ENCODE assay signal across 16 cellular contexts in genomic region chr7:139658919-139659675, GRCh38.
DNase-seq lines count a peak whose midpoint lies in the region; ATAC-seq and TF ChIP-seq lines count a peak whose summit lies in the region.
"Had no signal": no experiment of that assay in that cellular context is flagged by ENCODE, and none has a peak within 500 bp of the region (broad histone marks: within the 10 kb centered on the region; RNA-seq: fewer than 3 reads in every experiment).

No MANE protein-coding gene starts in this region.

- H3K27ac Mint-ChIP-seq in chondrocyte (ENCODE audit: unreplicated experiment) = peak overlapping the region; percentile 85
- H3K27ac Mint-ChIP-seq in progenitor cell of endocrine pancreas = peak overlapping the region; percentile 92
- H3K27ac Mint-ChIP-seq: stimulated activated naive CD8-positive, alpha-beta T cell treated with anti-CD3 and anti-CD28 coated beads, Interleukin-15, amount 100 ng/mL, for 72 hours had no signal

- H3K36me3 ChIP-seq in liver (ENCODE audit: control insufficient read depth in 4 of 4, insufficient read depth in 3 of 4, low read depth in 1 of 4, low read length in 3 of 4) = no peaks in the 10 kb centered on the region
- no peaks in the 10 kb centered on the region for H3K36me3 ChIP-seq in effector memory CD4-positive, alpha-beta T cell (ENCODE audit: control insufficient read depth, insufficient read depth, low read length)
- H3K36me3 ChIP-seq: gastroesophageal sphincter had no signal

- H3K27ac ChIP-seq in liver (ENCODE audit: low read depth in 1 of 2, low read length in 2 of 2) = peak overlapping the region; percentile 70 to 77
- no peak overlapping the region for H3K27ac ChIP-seq in effector memory CD4-positive, alpha-beta T cell (ENCODE audit: insufficient read depth, low read length, poor library complexity, severe bottlenecking)
- H3K27ac ChIP-seq: BLaER1, gastroesophageal sphincter, SJSA1 had no signal

- H3K4me3 ChIP-seq in liver (ENCODE audit: low read depth in 1 of 3, low read length in 3 of 3) = no peak overlapping the region
- H3K4me3 ChIP-seq in effector memory CD4-positive, alpha-beta T cell (ENCODE audit: insufficient read depth, low read depth, low read length, poor library complexity, severe bottlenecking) = no peak overlapping the region
- H3K4me3 ChIP-seq: BLaER1, gastroesophageal sphincter, SJSA1 had no signal

- H3K36me3 Mint-ChIP-seq in chondrocyte (ENCODE audit: low read depth) = peaks cover 15% of the 10 kb centered on the region
- peaks cover 5% of the 10 kb centered on the region for H3K36me3 Mint-ChIP-seq in progenitor cell of endocrine pancreas (ENCODE audit: insufficient read depth)

- 48% methylated on average over 14 of the region's 14 CpGs for WGBS in liver

- H3K9ac ChIP-seq in liver (ENCODE audit: low read depth in 1 of 2, low read length in 2 of 2) = no peak overlapping the region
- H3K9ac ChIP-seq: BLaER1 had no signal

- H3K27me3 Mint-ChIP-seq in chondrocyte (ENCODE audit: low read depth) = no peaks in the 10 kb centered on the region
- no peaks in the 10 kb centered on the region for H3K27me3 Mint-ChIP-seq in progenitor cell of endocrine pancreas
- H3K27me3 Mint-ChIP-seq: stimulated activated naive CD8-positive, alpha-beta T cell treated with anti-CD3 and anti-CD28 coated beads, Interleukin-15, amount 100 ng/mL, for 72 hours had no signal

- DNase-seq in NCI-H69 (lab: John Stamatoyannopoulos, UW) (peak; percentile 81), chondrocyte (ENCODE audit: low spot score) (no peak), progenitor cell of endocrine pancreas (ENCODE audit: low spot score, unreplicated experiment) (no peak)
- no peak for DNase-seq in effector memory CD4-positive, alpha-beta T cell
- DNase-seq: activated naive CD4-positive, alpha-beta T cell treated with anti-CD3 and anti-CD28 coated beads, Interleukin-2, amount 50 U/mL, for 16 hours; effector CD4-positive, alpha-beta T cell; KG1; NCI-H748 treated with DMSO at 0.1 percent for 48 hours; stimulated activated naive CD8-positive, alpha-beta T cell treated with anti-CD3 and anti-CD28 coated beads, Interleukin-15, amount 100 ng/mL, for 72 hours had no signal

- no peaks in the 10 kb centered on the region for H3K27me3 ChIP-seq in liver (ENCODE audit: control insufficient read depth in 4 of 4, insufficient read depth in 4 of 4, low read length in 3 of 4)
- H3K27me3 ChIP-seq in effector memory CD4-positive, alpha-beta T cell (replicated peaks; ENCODE audit: control insufficient read depth, insufficient read depth, low read length, poor library complexity, severe bottlenecking) = no peaks in the 10 kb centered on the region
- H3K27me3 ChIP-seq: BLaER1, gastroesophageal sphincter, SJSA1 had no signal

- no peak for TF ChIP-seq CTCF in chondrocyte (IDR thresholded peaks at IDR 0.05)
- no peak for TF ChIP-seq CTCF in liver (IDR thresholded peaks at IDR 0.05; ENCODE audit: low read depth, low read length, missing input control)
- TF ChIP-seq CTCF in progenitor cell of endocrine pancreas (IDR thresholded peaks at IDR 0.05; ENCODE audit: unreplicated experiment) = no peak

- no peak for TF ChIP-seq RAD21 in liver (IDR thresholded peaks at IDR 0.05)

- H3K4me1 Mint-ChIP-seq in chondrocyte (ENCODE audit: low read depth) (peaks cover 54% of the 10 kb centered on the region), progenitor cell of endocrine pancreas (ENCODE audit: low read depth) (peaks cover 81% of the 10 kb centered on the region)

- H3K4me1 ChIP-seq in liver (ENCODE audit: control insufficient read depth in 4 of 4, insufficient read depth in 4 of 4, low read length in 3 of 4) = peaks cover 35 to 90% (median 64%) of the 10 kb centered on the region in 4 donors
- H3K4me1 ChIP-seq in effector memory CD4-positive, alpha-beta T cell (ENCODE audit: control insufficient read depth, insufficient read depth, low read length, poor library complexity, severe bottlenecking) = no peaks in the 10 kb centered on the region

- no peaks in the 10 kb centered on the region for H3K9me3 ChIP-seq in liver (ENCODE audit: control insufficient read depth in 4 of 4, low read length in 3 of 4)
- H3K9me3 ChIP-seq in effector memory CD4-positive, alpha-beta T cell (ENCODE audit: control insufficient read depth, low read length) = no peaks in the 10 kb centered on the region
- H3K9me3 ChIP-seq: BLaER1, gastroesophageal sphincter had no signal

- H3K4me3 Mint-ChIP-seq in chondrocyte (ENCODE audit: unreplicated experiment) (no peak overlapping the region), progenitor cell of endocrine pancreas (ENCODE audit: low read depth) (peak overlapping the region; percentile 0)
- H3K4me3 Mint-ChIP-seq: stimulated activated naive CD8-positive, alpha-beta T cell treated with anti-CD3 and anti-CD28 coated beads, Interleukin-15, amount 100 ng/mL, for 72 hours had no signal

- H3K9me3 Mint-ChIP-seq in chondrocyte (ENCODE audit: low read depth) (no peaks in the 10 kb centered on the region), progenitor cell of endocrine pancreas (ENCODE audit: low read depth) (no peaks in the 10 kb centered on the region)
- H3K9me3 Mint-ChIP-seq: stimulated activated naive CD8-positive, alpha-beta T cell treated with anti-CD3 and anti-CD28 coated beads, Interleukin-15, amount 100 ng/mL, for 72 hours had no signal

- ATAC-seq in HG03045 (IDR thresholded peaks at IDR 0.05; ENCODE audit: unreplicated experiment) (no peak), esophagus mucosa (no peak), HG03135 (IDR thresholded peaks at IDR 0.05; ENCODE audit: unreplicated experiment) (no peak)
- ATAC-seq: gastroesophageal sphincter; stimulated activated naive CD8-positive, alpha-beta T cell treated with anti-CD3 and anti-CD28 coated beads, Interleukin-15, amount 100 ng/mL, for 72 hours had no signal

TF ChIP-seq in liver, 16 proteins besides CTCF, POLR2A, EP300 and RAD21:
- no peak for TF ChIP-seq TAF1 (conservative IDR thresholded peaks at IDR 0.05)
- no peak for TF ChIP-seq ZBTB33 (IDR thresholded peaks at IDR 0.05)
- no peak for TF ChIP-seq FOXA2 (IDR thresholded peaks at IDR 0.05)
- no peak for TF ChIP-seq MAX (IDR thresholded peaks at IDR 0.05)
